In the genomic region with DNA sequence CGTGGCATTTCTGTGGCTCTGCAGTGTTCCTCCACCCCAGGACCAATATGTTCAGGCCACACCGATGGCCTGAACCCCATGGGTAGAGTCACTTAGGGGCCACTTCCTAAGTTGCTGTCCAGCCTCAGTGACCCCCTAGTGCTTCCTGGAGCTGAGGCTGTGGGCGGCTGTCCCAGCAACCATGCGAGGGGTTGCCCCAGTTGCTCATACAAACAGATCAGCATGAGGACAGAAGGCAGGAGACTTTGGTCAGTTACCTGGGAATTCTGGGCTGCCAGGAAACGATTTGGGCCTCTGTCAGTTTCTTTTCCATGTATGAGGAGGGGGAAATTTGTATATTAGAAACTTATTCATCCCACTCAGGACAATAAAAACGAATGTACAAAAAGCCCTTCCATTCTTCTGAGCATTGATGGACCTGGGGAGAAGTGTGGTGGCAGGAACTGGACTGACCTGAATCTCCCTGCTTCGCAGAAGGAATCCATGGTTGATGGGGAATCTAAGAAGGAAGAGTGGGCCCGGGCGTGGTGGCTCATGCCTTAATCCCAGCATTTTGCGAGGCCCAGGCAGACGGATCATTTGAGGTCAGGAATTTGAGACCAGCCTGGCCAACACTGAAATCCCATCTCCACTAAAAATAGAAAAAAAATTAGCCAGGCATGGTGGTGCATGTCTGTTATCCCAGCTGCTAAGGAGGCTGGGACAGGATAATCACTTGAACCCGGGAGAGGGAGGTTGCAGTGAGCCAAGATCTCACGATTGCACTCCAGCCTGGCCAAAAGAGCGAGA, we compare ENCODE assay signal across 12 cellular contexts. TPM values are rescaled to one million over a fixed set of nuclear protein-coding genes. Genes with fewer than 3 reads are reported as not detected.
DNase-seq lines count a peak whose midpoint lies in the region; ATAC-seq and TF ChIP-seq lines count a peak whose summit lies in the region.
"Had no signal": no experiment of that assay in that cellular context is flagged by ENCODE, and none has a peak within 500 bp of the region (broad histone marks: within the 10 kb centered on the region; RNA-seq: fewer than 3 reads in every experiment).

No MANE protein-coding gene starts in this region.

- peak overlapping the region; percentile 77 to 95 (median 90) for H3K4me3 Mint-ChIP-seq in CD4-positive, alpha-beta memory T cell
- H3K4me3 Mint-ChIP-seq in IgD-negative memory B cell (peak overlapping the region; percentile 8 to 94 (median 76)), neural progenitor cell (peak overlapping the region; percentile 82)
- peak overlapping the region; percentile 88 for H3K4me3 Mint-ChIP-seq in central memory CD8-positive, alpha-beta T cell

- peak overlapping the region; percentile 83 to 95 (median 90) for H3K27ac Mint-ChIP-seq in CD4-positive, alpha-beta memory T cell
- H3K27ac Mint-ChIP-seq in IgD-negative memory B cell (peak overlapping the region in 1 of 3 donors; percentile 35), neural progenitor cell (no peak overlapping the region)
- peak overlapping the region; percentile 82 for H3K27ac Mint-ChIP-seq in central memory CD8-positive, alpha-beta T cell (ENCODE audit: low read depth)

- H2AFZ ChIP-seq in neural progenitor cell (replicated peaks) = no peak overlapping the region

- peaks cover 29 to 75% (median 55%) of the 10 kb centered on the region in 4 donors for H3K4me1 Mint-ChIP-seq in CD4-positive, alpha-beta memory T cell
- H3K4me1 Mint-ChIP-seq in IgD-negative memory B cell = peaks cover 0 to 3% (median under 1%) of the 10 kb centered on the region in 3 donors
- peaks cover 41% of the 10 kb centered on the region for H3K4me1 Mint-ChIP-seq in central memory CD8-positive, alpha-beta T cell
- peaks cover 8% of the 10 kb centered on the region for H3K4me1 Mint-ChIP-seq in neural progenitor cell

- DNase-seq in CD4-positive, alpha-beta memory T cell = no peak
- DNase-seq in central memory CD8-positive, alpha-beta T cell (ENCODE audit: low spot score in 2 of 2) = no peak
- DNase-seq in neural progenitor cell (ENCODE audit: low spot score) (no peak), dorsolateral prefrontal cortex (no peak), BE2C (no peak)
- DNase-seq: activated effector memory CD4-positive, alpha-beta T cell treated with anti-CD3 and anti-CD28 coated beads, Interleukin-2, amount 50 U/mL, for 16 hours; RPMI8226 had no signal

- no peaks in the 10 kb centered on the region for H3K9me3 Mint-ChIP-seq in CD4-positive, alpha-beta memory T cell
- H3K9me3 Mint-ChIP-seq in IgD-negative memory B cell (no peaks in the 10 kb centered on the region), neural progenitor cell (no peaks in the 10 kb centered on the region)
- no peaks in the 10 kb centered on the region for H3K9me3 Mint-ChIP-seq in central memory CD8-positive, alpha-beta T cell

- TF ChIP-seq CTCF in neural progenitor cell (IDR thresholded peaks at IDR 0.05) = no peak
- no peak for TF ChIP-seq CTCF in dorsolateral prefrontal cortex (IDR thresholded peaks at IDR 0.05 in 54 of 56, conservative IDR thresholded peaks at IDR 0.05 in 2 of 56; ENCODE audit: low read depth in 1 of 56, partially characterized antibody in 56 of 56)
- no peak for TF ChIP-seq CTCF in BE2C (IDR thresholded peaks at IDR 0.05; ENCODE audit: low read depth, low read length)

- POLR2A ChIA-PET in CD4-positive, alpha-beta memory T cell (lab: Charles Lee; ENCODE audit: partially characterized antibody) = interaction anchor here (0.9 to 6.7 kb wide), 12 partner anchors 10 to 99 kb away, joined by 3 to 129 read pairs (median 22); a partner anchor contains a TSS

- H3K9me3 ChIP-seq in CD4-positive, alpha-beta memory T cell (ENCODE audit: control insufficient read depth in 1 of 2, low read length in 2 of 2) = no peaks in the 10 kb centered on the region
- H3K9me3 ChIP-seq in neural progenitor cell (ENCODE audit: low read depth) (no peaks in the 10 kb centered on the region), BE2C (no peaks in the 10 kb centered on the region)

- H3K4me2 ChIP-seq in neural progenitor cell = no peak overlapping the region

- H3K36me3 Mint-ChIP-seq in CD4-positive, alpha-beta memory T cell = peaks cover 1 to 18% of the 10 kb centered on the region in 2 donors
- no peaks in the 10 kb centered on the region for H3K36me3 Mint-ChIP-seq in IgD-negative memory B cell
- H3K36me3 Mint-ChIP-seq in central memory CD8-positive, alpha-beta T cell (ENCODE audit: insufficient read depth) = peaks cover 9% of the 10 kb centered on the region
- no peaks in the 10 kb centered on the region for H3K36me3 Mint-ChIP-seq in neural progenitor cell

- H3K36me3 ChIP-seq in CD4-positive, alpha-beta memory T cell (ENCODE audit: insufficient read depth, low read length) = no peaks in the 10 kb centered on the region
- no peaks in the 10 kb centered on the region for H3K36me3 ChIP-seq in neural progenitor cell
- H3K36me3 ChIP-seq in BE2C = no peaks in the 10 kb centered on the region

- H3K27ac ChIP-seq in CD4-positive, alpha-beta memory T cell (ENCODE audit: low read depth, low read length) = peak overlapping the region; percentile 89
- H3K27ac ChIP-seq in neural progenitor cell = no peak overlapping the region
- no peak overlapping the region for H3K27ac ChIP-seq in dorsolateral prefrontal cortex

- intact Hi-C loops in CD4-positive, alpha-beta memory T cell (cut with micrococcal nuclease) = no loop called here
- intact Hi-C loops in dorsolateral prefrontal cortex (cut with DNase I) = loop anchor here in 1 of 2 donors (5.0 kb wide), 1 partner anchor 107 kb away; no protein-coding TSS in a partner anchor

- H3F3A ChIP-seq in neural progenitor cell (ENCODE audit: low read depth) = peaks cover 5% of the 10 kb centered on the region

- peaks cover 16% of the 10 kb centered on the region for H4K20me1 ChIP-seq in neural progenitor cell (ENCODE audit: low read depth)

- no peaks in the 10 kb centered on the region for H3K79me2 ChIP-seq in neural progenitor cell (ENCODE audit: low read depth)

- no peaks in the 10 kb centered on the region for H3K27me3 Mint-ChIP-seq in CD4-positive, alpha-beta memory T cell
- H3K27me3 Mint-ChIP-seq in IgD-negative memory B cell (peaks cover 2% of the 10 kb centered on the region), neural progenitor cell (ENCODE audit: insufficient read depth, low read depth) (peaks cover 7% of the 10 kb centered on the region)
- no peaks in the 10 kb centered on the region for H3K27me3 Mint-ChIP-seq in central memory CD8-positive, alpha-beta T cell

- H3K4me1 ChIP-seq in CD4-positive, alpha-beta memory T cell (ENCODE audit: insufficient read depth, low read length) = peaks cover 79% of the 10 kb centered on the region
- H3K4me1 ChIP-seq in neural progenitor cell = peaks cover 4% of the 10 kb centered on the region
- H3K4me1 ChIP-seq in BE2C = no peaks in the 10 kb centered on the region

- H3K9ac ChIP-seq in neural progenitor cell = no peak overlapping the region

- no peak for ATAC-seq in central memory CD8-positive, alpha-beta T cell (replicated peaks; ENCODE audit: extremely low read depth, poor library complexity, severe bottlenecking)
- ATAC-seq in HG03460 (IDR thresholded peaks at IDR 0.05; ENCODE audit: unreplicated experiment) = no peak
- no peak for ATAC-seq in HG02588 (IDR thresholded peaks at IDR 0.05; ENCODE audit: unreplicated experiment)

- CTCF ChIA-PET in CD4-positive, alpha-beta memory T cell (lab: Charles Lee; ENCODE audit: partially characterized antibody) = interaction anchor here (0.9 to 13.3 kb wide), 14 partner anchors 7 to 112 kb away, joined by 3 to 362 read pairs (median 13); a partner anchor contains a TSS

- H3K27me3 ChIP-seq in CD4-positive, alpha-beta memory T cell (ENCODE audit: insufficient read depth, low read length) = no peaks in the 10 kb centered on the region
- H3K27me3 ChIP-seq in neural progenitor cell = peaks cover 47% of the 10 kb centered on the region
- peaks cover 0 to 5% (median 0%) of the 10 kb centered on the region in 45 donors for H3K27me3 ChIP-seq in dorsolateral prefrontal cortex
- peaks cover 4% of the 10 kb centered on the region; the same call in 1 of the 2 replicates for H3K27me3 ChIP-seq in BE2C

- H3K4me3 ChIP-seq in CD4-positive, alpha-beta memory T cell (ENCODE audit: low read length in 2 of 2) = no peak overlapping the region
- H3K4me3 ChIP-seq in neural progenitor cell = no peak overlapping the region
- H3K4me3 ChIP-seq in dorsolateral prefrontal cortex = no peak overlapping the region
- no peak overlapping the region for H3K4me3 ChIP-seq in BE2C (ENCODE audit: low read depth, low read length)

RNA-seq across cellular contexts. Expression of a gene that starts 4.9 kb away (rescaled TPM):
- total RNA-seq in CD4-positive, alpha-beta memory T cell = 100 to 1,000 TPM; 752 to 810 TPM
- 1,000 to 10,000 TPM; 3,111 to 3,174 TPM for polyA plus RNA-seq in CD4-positive, alpha-beta memory T cell
- 59.8 TPM for polyA plus RNA-seq in IgD-negative memory B cell
- total RNA-seq in neural progenitor cell (ENCODE audit: low replicate concordance) (1.4 TPM in 1 of 2 replicates, not detected in the other), dorsolateral prefrontal cortex (10 to 100 TPM in 42 of 120 experiments, 1 to 10 TPM in 78; 1.7 to 41.8 (median 8.0) TPM)
- 0.94 TPM for polyA plus RNA-seq in BE2C (2012; ENCODE audit: insufficient read depth, insufficient read length, low read depth)

RNA-seq across cellular contexts. Expression of a gene that starts 14.2 kb away (rescaled TPM):
- 1 to 10 TPM; 2.9 to 3.0 TPM for total RNA-seq in CD4-positive, alpha-beta memory T cell
- under 1 TPM; 0.52 to 0.91 TPM for polyA plus RNA-seq in CD4-positive, alpha-beta memory T cell
- polyA plus RNA-seq in IgD-negative memory B cell = 0.40 TPM
- 0.58 and 0.62 TPM in 2 replicates for total RNA-seq in neural progenitor cell (ENCODE audit: low replicate concordance)
- total RNA-seq in dorsolateral prefrontal cortex = 1 to 10 TPM in 38 of 120 experiments, under 1 TPM in 76, not detected in 6; 0.12 to 7.8 (median 0.77) TPM
- polyA plus RNA-seq in BE2C (2012; ENCODE audit: insufficient read depth, insufficient read length, low read depth) = 0.52 TPM

RNA-seq across cellular contexts. Expression of a gene that starts 23.8 kb away (rescaled TPM):
- not detected for total RNA-seq in CD4-positive, alpha-beta memory T cell
- not detected for polyA plus RNA-seq in CD4-positive, alpha-beta memory T cell
- not detected for polyA plus RNA-seq in IgD-negative memory B cell
- total RNA-seq in neural progenitor cell (ENCODE audit: low replicate concordance) (0.12 TPM in 1 of 2 replicates, not detected in the other), dorsolateral prefrontal cortex (1 to 10 TPM in 36 of 120 experiments, under 1 TPM in 81, not detected in 3; 0.25 to 2.6 (median 0.84) TPM)
- not detected for polyA plus RNA-seq in BE2C (2012; ENCODE audit: insufficient read depth, insufficient read length, low read depth)
- total RNA-seq: NCI-H460, osteocyte had no signal

RNA-seq across cellular contexts. Expression of a gene that starts 36.7 kb away (rescaled TPM):
- 10 to 100 TPM; 18.4 to 22.5 TPM for total RNA-seq in CD4-positive, alpha-beta memory T cell
- polyA plus RNA-seq in CD4-positive, alpha-beta memory T cell = 10 to 100 TPM; 41.4 to 48.8 TPM
- polyA plus RNA-seq in IgD-negative memory B cell = 48.2 TPM
- 16.6 and 28.6 TPM in 2 replicates for total RNA-seq in neural progenitor cell (ENCODE audit: low replicate concordance)
- total RNA-seq in dorsolateral prefrontal cortex = 10 to 100 TPM in 31 of 120 experiments, 1 to 10 TPM in 89; 4.3 to 13.3 (median 8.8) TPM
- 49.2 TPM for polyA plus RNA-seq in BE2C (2012; ENCODE audit: insufficient read depth, insufficient read length, low read depth)

RNA-seq across cellular contexts. Expression of a gene that starts 36.8 kb away (rescaled TPM):
- 10 to 100 TPM; 16.0 to 18.0 TPM for total RNA-seq in CD4-positive, alpha-beta memory T cell
- polyA plus RNA-seq in CD4-positive, alpha-beta memory T cell = 10 to 100 TPM; 18.5 to 23.8 TPM
- polyA plus RNA-seq in IgD-negative memory B cell = 26.2 TPM
- total RNA-seq in neural progenitor cell (ENCODE audit: low replicate concordance) (1.6 and 15.7 TPM in 2 replicates), dorsolateral prefrontal cortex (100 to 1,000 TPM in 12 of 120 experiments, 10 to 100 TPM in 108; 50.9 to 124 (median 83.2) TPM)
- polyA plus RNA-seq in BE2C (2012; ENCODE audit: insufficient read depth, insufficient read length, low read depth) = 235 TPM

Comparison
In these comparisons a context has a peak if more than half of its experiments do, and no peak if none do; other contexts are left out.
1. RNA of a gene that starts 4.9 kb away (total RNA-seq): 752 to 810 TPM in CD4-positive, alpha-beta memory T cell; 1.7 to 41.8 TPM in dorsolateral prefrontal cortex and 1.4 TPM in neural progenitor cell; every median in the first group is over 10 times any median in the second.
2. Peak in every context shown above with its lines, with median percentiles within 50 percentile points of each other: H3K4me3 Mint-ChIP-seq.